Comparison of ENCODE assay signal across 8 cellular contexts in the genomic region with DNA sequence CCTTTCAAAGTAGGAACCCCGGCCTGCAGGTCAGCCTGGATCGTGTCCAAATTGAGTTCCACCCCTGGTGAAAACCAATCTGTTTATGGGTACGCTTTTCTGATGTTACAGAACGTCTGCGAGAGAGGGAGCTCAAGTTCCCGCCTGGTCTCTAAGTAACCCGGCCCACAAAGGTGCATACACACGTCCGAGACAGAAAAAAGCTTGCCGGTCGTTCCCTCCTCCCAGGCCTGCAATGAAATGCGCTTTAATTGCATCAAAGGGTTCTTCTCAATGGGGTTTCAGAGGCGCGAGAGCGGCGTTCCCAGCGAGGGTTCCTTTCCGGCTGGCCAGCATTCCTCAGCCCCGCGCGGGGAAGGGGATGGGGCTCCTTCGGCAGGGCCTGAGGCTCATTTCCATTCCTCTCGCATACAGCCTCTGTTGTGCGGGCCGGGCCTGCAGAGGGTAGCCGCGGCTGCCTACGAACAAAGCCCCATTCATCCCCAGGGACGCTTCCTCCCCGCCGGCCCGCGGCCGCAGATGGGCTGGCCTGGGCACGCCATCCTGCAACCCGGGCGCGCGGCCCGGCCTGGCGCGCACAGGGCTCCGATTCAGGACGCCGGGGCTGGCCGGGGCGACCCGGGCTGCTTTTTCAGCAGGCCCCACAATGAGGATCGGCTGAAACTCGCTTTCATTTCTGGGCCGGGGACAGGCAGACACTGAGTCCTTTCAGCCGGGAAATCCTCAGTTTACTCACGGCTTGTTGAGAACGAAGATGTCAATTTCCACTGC.
A peak's percentile ranks its signal among the peaks of the same experiment; 100 is the strongest.
DNase-seq lines count a peak whose midpoint lies in the region; ATAC-seq, FAIRE-seq and TF ChIP-seq lines count a peak whose summit lies in the region.

No MANE protein-coding gene starts in this region.

- H3K27ac ChIP-seq in CD4-positive, alpha-beta memory T cell (ENCODE audit: low read depth, low read length), result no peak overlapping the region
- H3K27ac ChIP-seq in ascending aorta (peak overlapping the region; percentile 94 to 95), pancreas (peak overlapping the region; percentile 70 to 88 (median 80))

- no peaks in the 10 kb centered on the region for H3K9me3 ChIP-seq in CD4-positive, alpha-beta memory T cell (ENCODE audit: control insufficient read depth in 1 of 2, low read length in 2 of 2)
- H3K9me3 ChIP-seq in ascending aorta, result no peaks in the 10 kb centered on the region
- no peaks in the 10 kb centered on the region for H3K9me3 ChIP-seq in pancreas

- H3K27me3 ChIP-seq in CD4-positive, alpha-beta memory T cell (ENCODE audit: insufficient read depth, low read length), result peaks cover 4% of the 10 kb centered on the region
- no peaks in the 10 kb centered on the region for H3K27me3 ChIP-seq in ascending aorta
- H3K27me3 ChIP-seq in pancreas, result no peaks in the 10 kb centered on the region

- POLR2A ChIA-PET in CD4-positive, alpha-beta memory T cell (lab: Charles Lee; ENCODE audit: partially characterized antibody), result no interaction called here

- 0% methylated on average over 54 of the region's 54 CpGs for WGBS in pancreas, 2 donors

- H3K4me3 Mint-ChIP-seq in CD4-positive, alpha-beta memory T cell, result peak overlapping the region; percentile 57 to 78 (median 72)

- peak overlapping the region in 1 of 2 donors; percentile 50 for H3K4me3 ChIP-seq in CD4-positive, alpha-beta memory T cell (ENCODE audit: low read length in 2 of 2)
- H3K4me3 ChIP-seq in ascending aorta (peak overlapping the region; percentile 56 to 79), pancreas (peak overlapping the region; percentile 16 to 53 (median 36))

- DNase-seq in CD4-positive, alpha-beta memory T cell, result peak in 4 of 5 donors; percentile 2 to 35 (median 9)
- DNase-seq in NCI-H774 (lab: John Stamatoyannopoulos, UW) (peak; percentile 41), ascending aorta (ENCODE audit: low spot score in 2 of 2) (peak in 1 of 2 donors; percentile 83), left ventricle myocardium superior (peak; percentile 87), pancreas (peak; percentile 44 to 83 (median 60)), NCI-H1417 treated with DMSO at 0.1 percent for 48 hours (lab: John Stamatoyannopoulos, UW) (no peak)

- H3K4me1 Mint-ChIP-seq in CD4-positive, alpha-beta memory T cell, result peaks cover 12 to 24% (median 17%) of the 10 kb centered on the region in 4 donors

- FAIRE-seq in pancreas (lab: Jason Lieb, UNC), result no peak

- peaks cover 29 to 31% of the 10 kb centered on the region in 2 donors for H3K27me3 Mint-ChIP-seq in CD4-positive, alpha-beta memory T cell

- CTCF ChIA-PET in CD4-positive, alpha-beta memory T cell (lab: Charles Lee; ENCODE audit: partially characterized antibody), result no interaction called here

- intact Hi-C loops in CD4-positive, alpha-beta memory T cell (cut with micrococcal nuclease), result no loop called here
- intact Hi-C loops in ascending aorta (cut with DNase I), result loop anchor here (2.0 to 5.0 kb wide), 2 partner anchors 60 to 180 kb away; a partner anchor contains a TSS
- intact Hi-C loops in left ventricle myocardium superior (cut with micrococcal nuclease), result loop anchor here (10.0 kb wide), 1 partner anchor 182 kb away; a partner anchor contains a TSS
- intact Hi-C loops in pancreas (cut with DNase I), result no loop called here

- H3K9me3 Mint-ChIP-seq in CD4-positive, alpha-beta memory T cell, result peaks cover 0 to 3% (median 0%) of the 10 kb centered on the region in 8 donors

- no peaks in the 10 kb centered on the region for H3K36me3 Mint-ChIP-seq in CD4-positive, alpha-beta memory T cell

- peak overlapping the region in 2 of 7 donors; percentile 52 to 65 for H3K27ac Mint-ChIP-seq in CD4-positive, alpha-beta memory T cell

- ATAC-seq in GM18909 (IDR thresholded peaks at IDR 0.05; ENCODE audit: poor library complexity, unreplicated experiment) (peak; percentile 69), HG03095 (IDR thresholded peaks at IDR 0.05; ENCODE audit: unreplicated experiment) (peak; percentile 42), left ventricle myocardium superior (peak; percentile 94), pancreas (peak; percentile 84 to 89 (median 86))

- no peaks in the 10 kb centered on the region for H3K36me3 ChIP-seq in CD4-positive, alpha-beta memory T cell (ENCODE audit: insufficient read depth, low read length)
- no peaks in the 10 kb centered on the region for H3K36me3 ChIP-seq in ascending aorta
- H3K36me3 ChIP-seq in pancreas, result no peaks in the 10 kb centered on the region

- peaks cover 8% of the 10 kb centered on the region for H3K4me1 ChIP-seq in CD4-positive, alpha-beta memory T cell (ENCODE audit: insufficient read depth, low read length)
- H3K4me1 ChIP-seq in ascending aorta (peaks cover 0 to 22% of the 10 kb centered on the region in 2 donors), pancreas (peaks cover 0 to 23% (median 0%) of the 10 kb centered on the region in 3 donors)

- TF ChIP-seq CTCF in ascending aorta (IDR thresholded peaks at IDR 0.05), result peak in 1 of 3 experiments; percentile 28
- no peak for TF ChIP-seq CTCF in pancreas (IDR thresholded peaks at IDR 0.05)

Comparison
In these comparisons a context has a peak if more than half of its experiments do, and no peak if none do; other contexts are left out.
1. ATAC-seq: peak in every context shown above with its lines; median percentile 94 in left ventricle myocardium superior; 86 in pancreas; 69 in GM18909; 42 in HG03095.
2. intact Hi-C loops: an anchor here in ascending aorta (2.0 to 5.0 kb wide) and left ventricle myocardium superior (10.0 kb wide); none called in CD4-positive, alpha-beta memory T cell and pancreas.